Comparison of ENCODE assay signal across 2 cellular contexts in the genomic region with DNA sequence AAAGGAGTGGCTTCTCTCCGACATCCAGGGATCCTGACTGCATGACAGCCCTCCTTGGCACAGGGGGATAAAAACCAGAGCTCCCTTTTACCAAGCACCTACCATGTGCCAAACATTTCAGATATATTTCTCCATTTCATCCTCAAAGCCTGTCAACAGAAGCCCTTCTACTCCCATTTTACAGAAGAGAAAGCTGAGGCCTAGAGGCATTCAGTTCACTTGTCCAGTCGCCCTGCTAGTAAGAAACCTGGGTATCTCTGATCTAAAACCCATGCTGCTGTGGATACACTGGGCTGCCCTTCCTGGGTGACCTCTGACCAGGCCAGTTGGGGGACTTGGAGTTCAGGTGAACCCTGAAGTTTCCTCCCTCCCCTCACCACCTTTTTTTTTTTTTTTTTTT.
TF ChIP-seq lines count a peak whose summit lies in the region.

No MANE protein-coding gene starts in this region.

TF ChIP-seq in Ishikawa, 13 proteins besides CTCF, POLR2A, EP300 and RAD21:
- TF ChIP-seq YY1 (IDR thresholded peaks at IDR 0.05; ENCODE audit: low read depth) = no peak
- TF ChIP-seq TCF12 (IDR thresholded peaks at IDR 0.05; ENCODE audit: low read depth) = 0 out of 2 replicates have a peak, but pooled peaks have one; percentile 6

TF ChIP-seq in K562, 482 proteins besides CTCF, POLR2A, EP300 and RAD21:
- no peak for TF ChIP-seq NFATC3 (IDR thresholded peaks at IDR 0.05)
- TF ChIP-seq NFRKB (IDR thresholded peaks at IDR 0.05; ENCODE audit: low read depth) = no peak
- no peak for TF ChIP-seq CBX1 (IDR thresholded peaks at IDR 0.05; ENCODE audit: low read depth)
- no peak for TF ChIP-seq DIDO1 (tag; IDR thresholded peaks at IDR 0.05; ENCODE audit: low read depth)
- TF ChIP-seq, protein P1, sequence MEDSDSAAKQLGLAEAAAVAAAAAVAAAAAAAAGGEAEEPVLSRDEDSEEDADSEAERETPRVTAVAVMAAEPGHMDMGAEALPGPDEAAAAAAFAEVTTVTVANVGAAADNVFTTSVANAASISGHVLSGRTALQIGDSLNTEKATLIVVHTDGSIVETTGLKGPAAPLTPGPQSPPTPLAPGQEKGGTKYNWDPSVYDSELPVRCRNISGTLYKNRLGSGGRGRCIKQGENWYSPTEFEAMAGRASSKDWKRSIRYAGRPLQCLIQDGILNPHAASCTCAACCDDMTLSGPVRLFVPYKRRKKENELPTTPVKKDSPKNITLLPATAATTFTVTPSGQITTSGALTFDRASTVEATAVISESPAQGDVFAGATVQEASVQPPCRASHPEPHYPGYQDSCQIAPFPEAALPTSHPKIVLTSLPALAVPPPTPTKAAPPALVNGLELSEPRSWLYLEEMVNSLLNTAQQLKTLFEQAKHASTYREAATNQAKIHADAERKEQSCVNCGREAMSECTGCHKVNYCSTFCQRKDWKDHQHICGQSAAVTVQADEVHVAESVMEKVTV (CRISPR knock-in tag; IDR thresholded peaks at IDR 0.05) = no peak
- TF ChIP-seq KDM1A (IDR thresholded peaks at IDR 0.05) = peak; percentile 44; a peak in 2 of 4 replicates
- TF ChIP-seq, protein P2, sequence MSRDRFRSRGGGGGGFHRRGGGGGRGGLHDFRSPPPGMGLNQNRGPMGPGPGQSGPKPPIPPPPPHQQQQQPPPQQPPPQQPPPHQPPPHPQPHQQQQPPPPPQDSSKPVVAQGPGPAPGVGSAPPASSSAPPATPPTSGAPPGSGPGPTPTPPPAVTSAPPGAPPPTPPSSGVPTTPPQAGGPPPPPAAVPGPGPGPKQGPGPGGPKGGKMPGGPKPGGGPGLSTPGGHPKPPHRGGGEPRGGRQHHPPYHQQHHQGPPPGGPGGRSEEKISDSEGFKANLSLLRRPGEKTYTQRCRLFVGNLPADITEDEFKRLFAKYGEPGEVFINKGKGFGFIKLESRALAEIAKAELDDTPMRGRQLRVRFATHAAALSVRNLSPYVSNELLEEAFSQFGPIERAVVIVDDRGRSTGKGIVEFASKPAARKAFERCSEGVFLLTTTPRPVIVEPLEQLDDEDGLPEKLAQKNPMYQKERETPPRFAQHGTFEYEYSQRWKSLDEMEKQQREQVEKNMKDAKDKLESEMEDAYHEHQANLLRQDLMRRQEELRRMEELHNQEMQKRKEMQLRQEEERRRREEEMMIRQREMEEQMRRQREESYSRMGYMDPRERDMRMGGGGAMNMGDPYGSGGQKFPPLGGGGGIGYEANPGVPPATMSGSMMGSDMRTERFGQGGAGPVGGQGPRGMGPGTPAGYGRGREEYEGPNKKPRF (IDR thresholded peaks at IDR 0.05; ENCODE audit: low read depth, low read length) = no peak
- TF ChIP-seq HDAC3 (IDR thresholded peaks at IDR 0.05; ENCODE audit: borderline replicate concordance, partially characterized antibody) = peak; percentile 13
- no peak for TF ChIP-seq JUND (IDR thresholded peaks at IDR 0.05; ENCODE audit: borderline replicate concordance, low read depth, low read length)
- TF ChIP-seq JUND (tag; IDR thresholded peaks at IDR 0.05; ENCODE audit: borderline replicate concordance, low read depth, low read length) = no peak
- TF ChIP-seq SOX6 (IDR thresholded peaks at IDR 0.05) = no peak
- no peak for TF ChIP-seq NR2F6 (CRISPR knock-in tag; IDR thresholded peaks at IDR 0.05)
- TF ChIP-seq NFYB (IDR thresholded peaks at IDR 0.05; ENCODE audit: extremely low read depth, insufficient read length) = no peak
- peak; percentile 83 for TF ChIP-seq RBM25 (IDR thresholded peaks at IDR 0.05; ENCODE audit: low read depth, low read length, severe bottlenecking)
- TF ChIP-seq, protein P3, sequence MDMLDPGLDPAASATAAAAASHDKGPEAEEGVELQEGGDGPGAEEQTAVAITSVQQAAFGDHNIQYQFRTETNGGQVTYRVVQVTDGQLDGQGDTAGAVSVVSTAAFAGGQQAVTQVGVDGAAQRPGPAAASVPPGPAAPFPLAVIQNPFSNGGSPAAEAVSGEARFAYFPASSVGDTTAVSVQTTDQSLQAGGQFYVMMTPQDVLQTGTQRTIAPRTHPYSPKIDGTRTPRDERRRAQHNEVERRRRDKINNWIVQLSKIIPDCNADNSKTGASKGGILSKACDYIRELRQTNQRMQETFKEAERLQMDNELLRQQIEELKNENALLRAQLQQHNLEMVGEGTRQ (CRISPR knock-in tag; IDR thresholded peaks at IDR 0.05) = no peak
- no peak for TF ChIP-seq RHOXF2B (CRISPR knock-in tag; conservative IDR thresholded peaks at IDR 0.05)
- peak; percentile 82 for TF ChIP-seq BCOR (IDR thresholded peaks at IDR 0.05)
- no peak for TF ChIP-seq TAF7 (tag; IDR thresholded peaks at IDR 0.05)
- no peak for TF ChIP-seq HDAC2 (IDR thresholded peaks at IDR 0.05)
- TF ChIP-seq POLR2B (IDR thresholded peaks at IDR 0.05; ENCODE audit: low read depth, partially characterized antibody) = no peak
- no peak for TF ChIP-seq ZFP91 (CRISPR knock-in tag; IDR thresholded peaks at IDR 0.05)
- TF ChIP-seq ZNF561 (CRISPR knock-in tag; conservative IDR thresholded peaks at IDR 0.05) = no peak
- no peak for TF ChIP-seq BACH1 (tag; IDR thresholded peaks at IDR 0.05)
- no peak for TF ChIP-seq ZNF699 (CRISPR knock-in tag; IDR thresholded peaks at IDR 0.05; ENCODE audit: insufficient replicate concordance)
- no peak for TF ChIP-seq PRMT5 (CRISPR knock-in tag; IDR thresholded peaks at IDR 0.05)
TF ChIP-seq in K562: peak in this region for 4.
